ENCODE assay signal across 1 cellular context in the genomic region with DNA sequence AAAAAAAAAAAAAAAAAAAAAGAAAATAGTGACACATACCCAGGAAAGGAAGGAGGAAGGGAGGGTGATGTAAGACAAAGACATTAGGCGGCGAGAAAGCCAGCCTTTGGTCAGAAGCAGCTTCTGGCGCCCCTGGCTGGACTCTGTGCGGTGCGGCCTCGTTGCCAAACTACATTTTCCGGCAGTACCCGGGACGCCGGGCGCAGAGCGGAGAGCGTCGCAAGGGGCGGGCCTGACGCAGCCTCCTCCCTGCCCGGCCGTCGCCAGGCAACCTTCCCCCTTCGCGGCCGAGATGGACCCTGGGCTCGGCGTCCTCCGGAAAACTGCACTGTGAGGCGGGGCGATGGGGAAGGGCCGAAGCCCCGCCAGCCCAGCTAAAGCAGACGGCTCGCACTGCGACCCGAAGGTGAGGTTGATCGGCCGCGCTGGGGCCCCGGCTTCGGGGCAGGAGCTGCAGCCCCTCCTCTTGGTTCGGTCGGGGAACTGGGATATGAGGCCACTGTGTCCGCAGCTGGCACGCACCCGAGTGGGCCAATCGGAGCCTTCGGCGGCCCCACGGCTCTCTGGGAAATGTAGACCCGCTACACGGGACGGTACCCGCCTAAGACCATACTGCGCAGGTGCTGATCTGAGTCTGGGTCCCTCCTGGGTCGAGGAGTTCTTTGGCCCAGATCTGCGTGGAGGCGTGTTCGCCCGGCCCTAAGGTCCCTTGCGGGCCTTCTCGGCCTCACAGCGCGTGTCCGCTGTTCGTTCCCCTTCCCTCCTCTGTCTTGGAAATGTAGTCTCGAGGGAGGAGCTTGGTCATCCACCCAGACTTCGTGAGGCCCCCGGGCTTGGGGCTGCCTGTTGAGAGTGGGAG.
TF ChIP-seq lines count a peak whose summit lies in the region.

No MANE protein-coding gene starts in this region.

TF ChIP-seq in GM23338, 12 proteins besides CTCF, POLR2A, EP300 and RAD21:
- TF ChIP-seq EZH2 (IDR thresholded peaks at IDR 0.05; ENCODE audit: low read depth, unreplicated experiment) (no peak), CREB1 (CRISPR knock-in tag; IDR thresholded peaks at IDR 0.05; ENCODE audit: low read depth) (peak; percentile 96), POLR2AphosphoS5 (IDR thresholded peaks at IDR 0.05; ENCODE audit: low read depth) (peak; percentile 82), STAT1 (IDR thresholded peaks at IDR 0.05; ENCODE audit: unreplicated experiment) (no peak)
- TF ChIP-seq, protein P1, sequence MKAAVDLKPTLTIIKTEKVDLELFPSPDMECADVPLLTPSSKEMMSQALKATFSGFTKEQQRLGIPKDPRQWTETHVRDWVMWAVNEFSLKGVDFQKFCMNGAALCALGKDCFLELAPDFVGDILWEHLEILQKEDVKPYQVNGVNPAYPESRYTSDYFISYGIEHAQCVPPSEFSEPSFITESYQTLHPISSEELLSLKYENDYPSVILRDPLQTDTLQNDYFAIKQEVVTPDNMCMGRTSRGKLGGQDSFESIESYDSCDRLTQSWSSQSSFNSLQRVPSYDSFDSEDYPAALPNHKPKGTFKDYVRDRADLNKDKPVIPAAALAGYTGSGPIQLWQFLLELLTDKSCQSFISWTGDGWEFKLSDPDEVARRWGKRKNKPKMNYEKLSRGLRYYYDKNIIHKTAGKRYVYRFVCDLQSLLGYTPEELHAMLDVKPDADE (IDR thresholded peaks at IDR 0.05): peak; percentile 89
